ENCODE assay signal across 7 cellular contexts in genomic region chr19:55036058-55036457, GRCh38. TPM values are rescaled to one million over a fixed set of nuclear protein-coding genes. Genes with fewer than 3 reads are reported as not detected.
"Had no signal": no experiment of that assay in that cellular context is flagged by ENCODE, and none has a peak within 500 bp of the region (broad histone marks: within the 10 kb centered on the region; RNA-seq: fewer than 3 reads in every experiment).

No MANE protein-coding gene starts in this region.

- H3K27ac Mint-ChIP-seq: GM23338, H9, HFFc6 had no signal

- H3K4me3 ChIP-seq: GM23338 had no signal

- H3K4me3 Mint-ChIP-seq: GM23338, H9, HFFc6 had no signal

- DNase-seq: H9, HCEC 1CT, HFFc6, IMR-90, KBM-7 had no signal

- H3K27ac ChIP-seq: KMS-11 had no signal

- H3K4me1 Mint-ChIP-seq: GM23338, H9 had no signal

- ATAC-seq: GM23338 had no signal

RNA-seq across cellular contexts. Expression of gene GP6, which starts 2.0 kb away (rescaled TPM):
- total RNA-seq: HFFc6, IMR-90 had no signal
